In genomic region chr4:25792843-25793242, GRCh38 we compare ENCODE assay signal across 19 cellular contexts.
"Had no signal": no experiment of that assay in that cellular context is flagged by ENCODE, and none has a peak within 500 bp of the region (broad histone marks: within the 10 kb centered on the region; RNA-seq: fewer than 3 reads in every experiment).

No MANE protein-coding gene starts in this region.

- H3K27ac ChIP-seq: coronary artery, hepatocyte, psoas muscle, right lobe of liver, spleen, testis, tibial nerve, upper lobe of right lung had no signal

- H3K36me3 ChIP-seq: tibial nerve had no signal

- H3K27ac Mint-ChIP-seq: endodermal cell; naive thymus-derived CD4-positive, alpha-beta T cell; nephron progenitor cell; stimulated activated memory B cell treated with anti-CD40 and anti-IgM and Interleukin-4, amounts not matched to agents 10 μg/mL and 1 μg/mL and 100 μg/mL, for 72 hours; stimulated activated naive CD8-positive, alpha-beta T cell treated with anti-CD3 and anti-CD28 coated beads, Interleukin-15, Interleukin-2, amounts not matched to agents 100 ng/mL and 50 ng/mL, for 24 hours had no signal

- H3K4me1 ChIP-seq: psoas muscle, spleen, testis, tibial nerve, upper lobe of right lung had no signal

- H3K4me3 ChIP-seq: coronary artery, hepatocyte, psoas muscle, right lobe of liver, spleen, testis, tibial nerve, upper lobe of right lung had no signal

- H2AFZ ChIP-seq: hepatocyte had no signal

- H3K9me3 ChIP-seq: psoas muscle, right lobe of liver, spleen, testis, tibial nerve, upper lobe of right lung had no signal

- H3K9me3 Mint-ChIP-seq: endodermal cell; naive thymus-derived CD4-positive, alpha-beta T cell; stimulated activated memory B cell treated with anti-CD40 and anti-IgM and Interleukin-4, amounts not matched to agents 10 μg/mL and 1 μg/mL and 100 μg/mL, for 72 hours; stimulated activated naive CD8-positive, alpha-beta T cell treated with anti-CD3 and anti-CD28 coated beads, Interleukin-15, Interleukin-2, amounts not matched to agents 100 ng/mL and 50 ng/mL, for 24 hours had no signal

- H3K79me2 ChIP-seq: hepatocyte had no signal

- H3K27me3 Mint-ChIP-seq: naive thymus-derived CD4-positive, alpha-beta T cell; stimulated activated memory B cell treated with anti-CD40 and anti-IgM and Interleukin-4, amounts not matched to agents 10 μg/mL and 1 μg/mL and 100 μg/mL, for 72 hours; stimulated activated naive CD8-positive, alpha-beta T cell treated with anti-CD3 and anti-CD28 coated beads, Interleukin-15, Interleukin-2, amounts not matched to agents 100 ng/mL and 50 ng/mL, for 24 hours had no signal

- H3K4me3 Mint-ChIP-seq: endodermal cell; naive thymus-derived CD4-positive, alpha-beta T cell; nephron progenitor cell; stimulated activated memory B cell treated with anti-CD40 and anti-IgM and Interleukin-4, amounts not matched to agents 10 μg/mL and 1 μg/mL and 100 μg/mL, for 72 hours; stimulated activated naive CD8-positive, alpha-beta T cell treated with anti-CD3 and anti-CD28 coated beads, Interleukin-15, Interleukin-2, amounts not matched to agents 100 ng/mL and 50 ng/mL, for 24 hours had no signal

- H3K4me2 ChIP-seq: hepatocyte had no signal

- H3K27me3 ChIP-seq: hepatocyte, right lobe of liver, spleen, testis, tibial nerve, upper lobe of right lung had no signal

- DNase-seq: effector CD4-positive, alpha-beta T cell; foreskin melanocyte; head of caudate nucleus; kidney glomerular epithelial cell; naive thymus-derived CD4-positive, alpha-beta T cell; psoas muscle; retina; spleen; stimulated activated CD4-positive, alpha-beta T cell treated with anti-CD3 and anti-CD28 coated beads, Interleukin-4, amount 100 ng/mL, for 24 hours; upper lobe of right lung had no signal

- ATAC-seq: naive thymus-derived CD4-positive, alpha-beta T cell; psoas muscle; stimulated activated memory B cell treated with anti-CD40 and anti-IgM and Interleukin-4, amounts not matched to agents 10 μg/mL and 1 μg/mL and 100 μg/mL, for 72 hours had no signal
